1 cellular context compared by ENCODE assay signal in the genomic region with DNA sequence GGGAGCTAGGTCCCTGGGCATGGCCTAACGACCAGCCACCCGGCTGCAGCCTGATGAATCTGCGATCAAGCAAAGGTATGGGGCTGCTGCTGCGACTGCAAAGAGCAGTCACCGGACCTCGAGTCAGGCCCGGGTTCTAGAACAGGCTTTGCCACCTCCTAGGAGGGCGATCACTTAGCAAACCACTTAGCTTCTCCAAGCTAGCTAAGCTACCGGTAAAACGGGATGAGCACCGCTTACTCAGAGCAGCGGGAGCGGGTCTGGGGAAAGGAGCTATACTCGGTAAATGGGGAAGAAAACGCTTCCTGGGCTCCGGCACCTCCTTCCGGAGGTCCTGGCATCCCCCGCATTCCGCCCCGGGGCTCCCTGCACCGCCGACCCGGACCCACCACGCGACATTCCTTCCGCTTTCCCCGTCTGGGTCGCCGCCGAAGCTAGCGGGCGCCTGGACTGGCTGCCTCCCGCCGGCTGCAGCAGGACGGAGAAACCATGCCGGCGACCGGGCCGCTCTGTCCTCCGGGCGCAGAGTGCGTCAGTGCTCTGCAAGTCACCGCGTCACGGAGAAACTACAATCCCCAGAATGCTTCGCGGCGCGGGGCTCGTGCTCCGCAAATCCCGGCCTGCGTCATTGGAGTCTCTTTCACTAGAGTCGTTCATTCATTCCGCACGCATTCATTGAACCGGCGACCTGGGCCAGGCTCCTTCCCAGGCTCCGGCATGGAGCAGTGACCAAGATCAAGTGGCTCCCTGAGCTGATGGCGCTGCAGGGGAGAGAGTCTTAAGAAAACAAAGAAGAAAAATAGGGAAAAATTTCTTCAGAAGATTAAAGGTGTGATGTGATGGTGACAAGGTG.
A peak's percentile ranks its signal among the peaks of the same experiment; 100 is the strongest.
TF ChIP-seq lines count a peak whose summit lies in the region.

A gene (minus strand): TSS at position 531 of the 853 bp plus-strand sequence. CDS start 3,779 bp downstream, outside the sequence.

TF ChIP-seq in K562, 482 proteins besides CTCF, POLR2A, EP300 and RAD21 (continued from another document and continues in another):
- TF ChIP-seq, protein P1, sequence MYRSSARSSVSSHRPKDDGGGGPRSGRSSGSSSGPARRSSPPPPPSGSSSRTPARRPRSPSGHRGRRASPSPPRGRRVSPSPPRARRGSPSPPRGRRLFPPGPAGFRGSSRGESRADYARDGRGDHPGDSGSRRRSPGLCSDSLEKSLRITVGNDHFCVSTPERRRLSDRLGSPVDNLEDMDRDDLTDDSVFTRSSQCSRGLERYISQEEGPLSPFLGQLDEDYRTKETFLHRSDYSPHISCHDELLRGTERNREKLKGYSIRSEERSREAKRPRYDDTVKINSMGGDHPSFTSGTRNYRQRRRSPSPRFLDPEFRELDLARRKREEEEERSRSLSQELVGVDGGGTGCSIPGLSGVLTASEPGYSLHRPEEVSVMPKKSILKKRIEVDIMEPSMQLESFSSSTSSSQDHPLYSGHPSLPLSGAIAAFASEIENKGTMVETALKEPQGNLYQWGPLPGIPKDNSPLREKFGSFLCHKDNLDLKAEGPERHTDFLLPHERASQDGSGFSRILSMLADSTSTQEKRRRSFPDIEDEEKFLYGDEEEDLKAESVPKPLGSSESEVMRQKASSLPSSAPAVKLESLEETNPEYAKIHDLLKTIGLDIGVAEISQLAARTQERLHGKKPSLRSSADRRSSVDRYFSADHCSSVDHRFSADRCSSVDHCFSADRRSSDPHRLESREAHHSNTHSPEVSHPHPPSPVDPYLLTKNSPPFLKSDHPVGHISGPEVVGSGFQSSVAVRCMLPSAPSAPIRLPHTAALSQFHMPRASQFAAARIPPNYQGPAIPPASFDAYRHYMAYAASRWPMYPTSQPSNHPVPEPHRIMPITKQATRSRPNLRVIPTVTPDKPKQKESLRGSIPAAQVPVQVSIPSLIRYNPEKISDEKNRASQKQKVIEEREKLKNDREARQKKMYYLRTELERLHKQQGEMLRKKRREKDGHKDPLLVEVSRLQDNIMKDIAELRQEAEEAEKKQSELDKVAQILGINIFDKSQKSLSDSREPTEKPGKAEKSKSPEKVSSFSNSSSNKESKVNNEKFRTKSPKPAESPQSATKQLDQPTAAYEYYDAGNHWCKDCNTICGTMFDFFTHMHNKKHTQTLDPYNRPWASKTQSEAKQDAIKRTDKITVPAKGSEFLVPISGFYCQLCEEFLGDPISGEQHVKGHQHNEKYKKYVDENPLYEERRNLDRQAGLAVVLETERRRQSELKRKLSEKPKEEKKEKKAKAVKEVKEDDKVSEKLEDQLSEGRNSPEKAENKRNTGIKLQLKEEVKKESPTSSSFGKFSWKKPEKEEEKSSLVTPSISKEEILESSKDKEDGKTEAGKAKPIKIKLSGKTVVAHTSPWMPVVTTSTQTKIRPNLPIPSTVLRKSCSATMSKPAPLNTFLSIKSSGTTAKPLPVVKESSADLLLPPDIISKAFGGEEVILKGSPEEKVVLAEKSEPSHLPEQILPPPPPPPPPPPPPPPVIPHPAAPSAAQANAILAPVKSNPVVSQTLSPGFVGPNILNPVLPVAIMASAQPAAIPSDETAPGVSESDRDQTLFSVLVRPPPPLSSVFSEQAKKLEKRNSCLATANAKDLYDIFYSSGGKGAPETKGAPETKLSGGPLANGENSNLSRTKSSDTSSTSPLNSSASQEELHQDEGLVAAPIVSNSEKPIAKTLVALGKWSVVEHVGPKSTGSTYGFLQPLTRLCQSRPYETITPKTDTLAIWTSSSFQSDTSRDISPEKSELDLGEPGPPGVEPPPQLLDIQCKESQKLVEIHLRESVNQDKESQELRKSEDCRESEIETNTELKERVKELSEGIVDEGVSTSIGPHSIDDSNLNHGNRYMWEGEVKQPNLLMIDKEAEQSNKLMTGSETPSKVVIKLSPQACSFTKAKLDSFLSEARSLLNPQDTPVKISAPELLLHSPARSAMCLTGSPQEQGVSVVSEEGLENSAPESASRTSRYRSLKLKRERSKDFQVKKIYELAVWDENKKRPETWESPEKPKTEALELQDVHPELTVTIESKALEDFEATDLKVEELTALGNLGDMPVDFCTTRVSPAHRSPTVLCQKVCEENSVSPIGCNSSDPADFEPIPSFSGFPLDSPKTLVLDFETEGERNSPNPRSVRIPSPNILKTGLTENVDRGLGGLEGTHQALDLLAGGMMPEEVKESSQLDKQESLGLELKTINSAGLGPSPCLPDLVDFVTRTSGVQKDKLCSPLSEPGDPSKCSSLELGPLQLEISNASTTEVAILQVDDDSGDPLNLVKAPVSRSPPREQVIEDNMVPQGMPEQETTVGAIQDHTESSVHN (IDR thresholded peaks at IDR 0.05; ENCODE audit: borderline replicate concordance in 1 of 2, low read depth in 1 of 2), result no peak
- peak; percentile 31 for TF ChIP-seq ELF1 (tag; IDR thresholded peaks at IDR 0.05)
- TF ChIP-seq HNRNPLL (IDR thresholded peaks at IDR 0.05; ENCODE audit: low read depth, low read length, poor library complexity, severe bottlenecking), result peak; percentile 95
- peak; percentile 100 for TF ChIP-seq PHF8 (IDR thresholded peaks at IDR 0.05; ENCODE audit: borderline replicate concordance, low read length)
- peak; percentile 77 for TF ChIP-seq FOSL1 (tag; conservative IDR thresholded peaks at IDR 0.05)
- TF ChIP-seq, protein P2, sequence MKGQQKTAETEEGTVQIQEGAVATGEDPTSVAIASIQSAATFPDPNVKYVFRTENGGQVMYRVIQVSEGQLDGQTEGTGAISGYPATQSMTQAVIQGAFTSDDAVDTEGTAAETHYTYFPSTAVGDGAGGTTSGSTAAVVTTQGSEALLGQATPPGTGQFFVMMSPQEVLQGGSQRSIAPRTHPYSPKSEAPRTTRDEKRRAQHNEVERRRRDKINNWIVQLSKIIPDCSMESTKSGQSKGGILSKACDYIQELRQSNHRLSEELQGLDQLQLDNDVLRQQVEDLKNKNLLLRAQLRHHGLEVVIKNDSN (CRISPR knock-in tag; IDR thresholded peaks at IDR 0.05), result peak; percentile 85
- TF ChIP-seq HNRNPL (IDR thresholded peaks at IDR 0.05; ENCODE audit: low read depth, low read length), result 0 out of 2 replicates have a peak, but pooled peaks have one; percentile 38
- peak; percentile 17; the same call in 1 of the 2 replicates for TF ChIP-seq ZBTB17 (CRISPR knock-in tag; IDR thresholded peaks at IDR 0.05)
- TF ChIP-seq RBM17 (IDR thresholded peaks at IDR 0.05; ENCODE audit: borderline replicate concordance, low read depth, low read length), result no peak
- peak; percentile 70 for TF ChIP-seq EGR1 (conservative IDR thresholded peaks at IDR 0.05)
- TF ChIP-seq SP2 (IDR thresholded peaks at IDR 0.05; ENCODE audit: extremely low read depth, low read depth, low read length, poor library complexity, severe bottlenecking), result peak; percentile 24
- peak; percentile 97 for TF ChIP-seq SUPT5H (IDR thresholded peaks at IDR 0.05)
- no peak for TF ChIP-seq MTF1 (CRISPR knock-in tag; IDR thresholded peaks at IDR 0.05; ENCODE audit: borderline replicate concordance)
- TF ChIP-seq TCF3 (CRISPR knock-in tag; IDR thresholded peaks at IDR 0.05), result peak; percentile 29; the same call in 1 of the 2 replicates
- peak; percentile 64; the same call in 1 of the 2 replicates for TF ChIP-seq NCOA1 (IDR thresholded peaks at IDR 0.05; ENCODE audit: low read depth)
- peak; percentile 97 for TF ChIP-seq HCFC1 (IDR thresholded peaks at IDR 0.05; ENCODE audit: low read depth, low read length)
- peak; percentile 70 for TF ChIP-seq L3MBTL2 (IDR thresholded peaks at IDR 0.05)
- TF ChIP-seq C11orf30 (IDR thresholded peaks at IDR 0.05; ENCODE audit: low read depth), result peak; percentile 80
- TF ChIP-seq ZNF551 (CRISPR knock-in tag; IDR thresholded peaks at IDR 0.05), result no peak
- TF ChIP-seq SRF (CRISPR knock-in tag; IDR thresholded peaks at IDR 0.05), result peak in 1 of 2 experiments; percentile 61; a peak in 2 of 4 replicates
- TF ChIP-seq, protein P3, sequence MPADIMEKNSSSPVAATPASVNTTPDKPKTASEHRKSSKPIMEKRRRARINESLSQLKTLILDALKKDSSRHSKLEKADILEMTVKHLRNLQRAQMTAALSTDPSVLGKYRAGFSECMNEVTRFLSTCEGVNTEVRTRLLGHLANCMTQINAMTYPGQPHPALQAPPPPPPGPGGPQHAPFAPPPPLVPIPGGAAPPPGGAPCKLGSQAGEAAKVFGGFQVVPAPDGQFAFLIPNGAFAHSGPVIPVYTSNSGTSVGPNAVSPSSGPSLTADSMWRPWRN (IDR thresholded peaks at IDR 0.05; ENCODE audit: low read depth), result no peak
- no peak for TF ChIP-seq SPI1 (IDR thresholded peaks at IDR 0.05; ENCODE audit: borderline replicate concordance, low read depth, low read length)
- TF ChIP-seq SETDB1 (IDR thresholded peaks at IDR 0.05; ENCODE audit: low read length), result peak; percentile 43
- TF ChIP-seq TEAD4 (IDR thresholded peaks at IDR 0.05; ENCODE audit: low read length), result peak; percentile 39; the same call in 1 of the 2 replicates
- TF ChIP-seq TEAD4 (CRISPR knock-in tag; IDR thresholded peaks at IDR 0.05; ENCODE audit: borderline replicate concordance), result no peak
- TF ChIP-seq RBBP5 (IDR thresholded peaks at IDR 0.05; ENCODE audit: borderline replicate concordance, insufficient read depth, low read length, poor library complexity, severe bottlenecking), result peak; percentile 89
- peak; percentile 99 for TF ChIP-seq POLR2G (IDR thresholded peaks at IDR 0.05; ENCODE audit: low read depth, low read length)
- peak; percentile 75 for TF ChIP-seq NEUROD1 (IDR thresholded peaks at IDR 0.05; ENCODE audit: borderline replicate concordance, low read depth, low read length, partially characterized antibody)
- peak; percentile 22 to 59; a peak in 2 of 4 replicates for TF ChIP-seq FOXK2 (conservative IDR thresholded peaks at IDR 0.05 in 1 of 2, IDR thresholded peaks at IDR 0.05 in 1 of 2; ENCODE audit: low read depth in 2 of 2)
- TF ChIP-seq FOXM1 (IDR thresholded peaks at IDR 0.05; ENCODE audit: low read depth), result no peak; the same call in 1 of the 2 replicates
- 0 out of 2 replicates have a peak, but pooled peaks have one; percentile 58 for TF ChIP-seq FOXM1 (CRISPR knock-in tag; IDR thresholded peaks at IDR 0.05; ENCODE audit: low read depth)
- TF ChIP-seq FOXP1 (CRISPR knock-in tag; IDR thresholded peaks at IDR 0.05), result no peak
- peak; percentile 91 for TF ChIP-seq CREB1 (IDR thresholded peaks at IDR 0.05)
- peak; percentile 94 for TF ChIP-seq CREB1 (CRISPR knock-in tag; IDR thresholded peaks at IDR 0.05)
- peak; percentile 5; the same call in 1 of the 2 replicates for TF ChIP-seq CHCHD3 (CRISPR knock-in tag; IDR thresholded peaks at IDR 0.05)
- TF ChIP-seq ZNF431 (CRISPR knock-in tag; IDR thresholded peaks at IDR 0.05), result no peak; the same call in 1 of the 2 replicates
- TF ChIP-seq SREBF1 (IDR thresholded peaks at IDR 0.05; ENCODE audit: borderline replicate concordance, low read depth, low read length), result no peak
- no peak for TF ChIP-seq TAL1 (IDR thresholded peaks at IDR 0.05)
- TF ChIP-seq KDM5B (IDR thresholded peaks at IDR 0.05; ENCODE audit: insufficient replicate concordance, low read depth, low read length), result peak; percentile 93
- peak; percentile 97 for TF ChIP-seq TAF1 (IDR thresholded peaks at IDR 0.05; ENCODE audit: control insufficient read depth, extremely low read depth, insufficient read depth, low read length, severe bottlenecking)
- TF ChIP-seq NFYB (IDR thresholded peaks at IDR 0.05; ENCODE audit: extremely low read depth, insufficient read length), result peak; percentile 33
- peak; percentile 89 for TF ChIP-seq BHLHE40 (IDR thresholded peaks at IDR 0.05; ENCODE audit: low read length)
- TF ChIP-seq PCBP1 (IDR thresholded peaks at IDR 0.05; ENCODE audit: low read depth, low read length, poor library complexity, severe bottlenecking), result peak; percentile 43
